Comparison of ENCODE assay signal across 8 cellular contexts in the genomic region with DNA sequence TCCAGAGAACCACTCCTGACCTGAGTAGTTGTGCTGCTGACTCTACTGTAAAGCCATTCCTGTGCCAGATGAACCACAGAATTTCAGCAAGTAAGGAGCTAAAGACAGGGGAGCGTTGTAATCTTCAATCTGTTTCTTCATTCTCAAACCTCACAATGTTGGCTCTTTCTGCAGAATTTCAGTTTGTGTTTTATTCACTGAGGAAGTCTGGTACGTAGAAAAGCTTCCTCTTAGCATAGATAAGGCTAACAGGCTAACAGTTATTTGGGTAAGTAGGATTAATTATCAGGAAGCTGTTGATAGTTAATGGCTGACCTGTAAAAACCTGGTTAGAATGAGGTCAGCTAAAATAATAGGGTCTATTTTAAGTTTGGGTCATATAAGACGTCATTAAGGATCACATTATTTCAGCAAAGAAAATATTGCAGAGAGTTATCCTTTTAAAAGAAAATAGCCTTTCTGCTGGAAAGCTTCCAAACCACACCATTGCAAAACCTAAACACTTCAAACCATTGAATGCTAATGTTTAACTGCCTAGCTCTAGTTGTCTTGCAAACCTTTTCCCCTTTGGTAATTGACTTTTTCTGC. TPM values are rescaled to one million over a fixed set of nuclear protein-coding genes. Genes with fewer than 3 reads are reported as not detected.
A peak's percentile ranks its signal among the peaks of the same experiment; 100 is the strongest.
DNase-seq lines count a peak whose midpoint lies in the region; ATAC-seq and TF ChIP-seq lines count a peak whose summit lies in the region.

No MANE protein-coding gene starts in this region.

- H2BK5ac ChIP-seq in trophoblast cell (ENCODE audit: low read depth, low read length, poor library complexity): no peak overlapping the region

- no peak overlapping the region for H2AFZ ChIP-seq in trophoblast cell (ENCODE audit: insufficient read depth, low read length, poor library complexity)

- no peak overlapping the region for H3K9ac ChIP-seq in trophoblast cell (ENCODE audit: low read length)

- ATAC-seq in Right ventricle myocardium inferior: peak; percentile 16
- no peak for ATAC-seq in stimulated activated effector memory CD8-positive, alpha-beta T cell treated with anti-CD3 and anti-CD28 coated beads, Interleukin-12 subunit alpha, Interleukin-12 subunit beta, amount 100 ng/mL, for 72 hours

- H2BK120ac ChIP-seq in trophoblast cell (ENCODE audit: insufficient read depth, low read length, poor library complexity): no peak overlapping the region

- no peak overlapping the region for H3K14ac ChIP-seq in trophoblast cell (ENCODE audit: low read length)

- intact Hi-C loops in Right ventricle myocardium inferior (cut with DNase I) (no loop called here), cardiac septum (cut with DNase I) (no loop called here)

- H4K8ac ChIP-seq in trophoblast cell (ENCODE audit: low read depth, low read length): no peak overlapping the region

- H3K4me3 ChIP-seq in trophoblast cell (ENCODE audit: low read depth, low read length): no peak overlapping the region
- H3K4me3 ChIP-seq in BE2C (ENCODE audit: low read depth, low read length): no peak overlapping the region

- no peaks in the 10 kb centered on the region for H3K79me2 ChIP-seq in trophoblast cell (ENCODE audit: control insufficient read depth, insufficient read depth, low read length, poor library complexity)

- H3K4me2 ChIP-seq in trophoblast cell (ENCODE audit: low read length): no peak overlapping the region

- H4K12ac ChIP-seq in trophoblast cell (ENCODE audit: low read depth, low read length): no peak overlapping the region

- no peak overlapping the region for H3K27ac Mint-ChIP-seq in stimulated activated effector memory CD8-positive, alpha-beta T cell treated with anti-CD3 and anti-CD28 coated beads, Interleukin-12 subunit alpha, Interleukin-12 subunit beta, amount 100 ng/mL, for 72 hours

- no peak for DNase-seq in Right ventricle myocardium inferior (ENCODE audit: missing footprints)
- DNase-seq in cardiac septum (ENCODE audit: low spot score): no peak
- peak; percentile 97 for DNase-seq in M059J (ENCODE audit: low read depth)
- DNase-seq in dedifferentiated amniotic fluid mesenchymal stem cell (ENCODE audit: extremely low spot score): peak; percentile 89
- no peak for DNase-seq in trophoblast cell
- DNase-seq in activated gamma-delta T cell treated with Interleukin-2 at 50 U/mL for 16 hours: no peak
- no peak for DNase-seq in stimulated activated effector memory CD8-positive, alpha-beta T cell treated with anti-CD3 and anti-CD28 coated beads, Interleukin-12 subunit alpha, Interleukin-12 subunit beta, amount 100 ng/mL, for 72 hours (ENCODE audit: low spot score in 2 of 2)
- no peak for DNase-seq in BE2C

- no peak overlapping the region for H3K4me3 Mint-ChIP-seq in stimulated activated effector memory CD8-positive, alpha-beta T cell treated with anti-CD3 and anti-CD28 coated beads, Interleukin-12 subunit alpha, Interleukin-12 subunit beta, amount 100 ng/mL, for 72 hours

- H3K79me1 ChIP-seq in trophoblast cell (ENCODE audit: low read length): peaks cover 4% of the 10 kb centered on the region

- H3K4me1 Mint-ChIP-seq in stimulated activated effector memory CD8-positive, alpha-beta T cell treated with anti-CD3 and anti-CD28 coated beads, Interleukin-12 subunit alpha, Interleukin-12 subunit beta, amount 100 ng/mL, for 72 hours: no peaks in the 10 kb centered on the region

- H3K23ac ChIP-seq in trophoblast cell (ENCODE audit: low read length): no peak overlapping the region

- no peak overlapping the region for H4K91ac ChIP-seq in trophoblast cell (ENCODE audit: low read depth, low read length)

- no peak overlapping the region for H2BK12ac ChIP-seq in trophoblast cell (ENCODE audit: low read length)

- no CpG with 5 or more reads among the region's 3 CpGs for WGBS in trophoblast cell (ENCODE audit: extremely low coverage, insufficient coverage, insufficient read length)

- peaks cover 2% of the 10 kb centered on the region in 2 experiments for H3K4me1 ChIP-seq in trophoblast cell (ENCODE audit: control insufficient read depth in 1 of 2, insufficient read depth in 2 of 2, low read length in 2 of 2)
- peaks cover 15% of the 10 kb centered on the region; the same call in 1 of the 2 replicates for H3K4me1 ChIP-seq in BE2C

- H3K9me3 Mint-ChIP-seq in stimulated activated effector memory CD8-positive, alpha-beta T cell treated with anti-CD3 and anti-CD28 coated beads, Interleukin-12 subunit alpha, Interleukin-12 subunit beta, amount 100 ng/mL, for 72 hours: no peaks in the 10 kb centered on the region

- no peaks in the 10 kb centered on the region for H3K36me3 Mint-ChIP-seq in stimulated activated effector memory CD8-positive, alpha-beta T cell treated with anti-CD3 and anti-CD28 coated beads, Interleukin-12 subunit alpha, Interleukin-12 subunit beta, amount 100 ng/mL, for 72 hours

- H3K27me3 ChIP-seq in trophoblast cell (ENCODE audit: insufficient read depth, low read length) (no peaks in the 10 kb centered on the region), BE2C (no peaks in the 10 kb centered on the region)

- no peak for TF ChIP-seq CTCF in BE2C (IDR thresholded peaks at IDR 0.05; ENCODE audit: low read depth, low read length)

- H3K18ac ChIP-seq in trophoblast cell (ENCODE audit: low read length): no peak overlapping the region

- no peak overlapping the region for H3K4ac ChIP-seq in trophoblast cell (ENCODE audit: low read depth, low read length)

- H3K27ac ChIP-seq in trophoblast cell (ENCODE audit: low read depth, low read length): peak overlapping the region; percentile 19

- H2AK5ac ChIP-seq in trophoblast cell (ENCODE audit: low read length): no peak overlapping the region

- H3K36me3 ChIP-seq in trophoblast cell (ENCODE audit: control insufficient read depth in 1 of 2, insufficient read depth in 2 of 2, low read length in 2 of 2) (no peaks in the 10 kb centered on the region), BE2C (no peaks in the 10 kb centered on the region)

- H3K9me3 ChIP-seq in trophoblast cell (ENCODE audit: insufficient read depth, low read depth, low read length): no peaks in the 10 kb centered on the region
- no peaks in the 10 kb centered on the region for H3K9me3 ChIP-seq in BE2C

RNA-seq across cellular contexts. Expression of a gene that starts 14.1 kb away (rescaled TPM):
- total RNA-seq in Right ventricle myocardium inferior (60.9 TPM), cardiac septum (35.2 TPM)
- 64.6 and 97.6 TPM in 2 replicates for total RNA-seq in M059J (2014; rRNA removed; shearing (Covaris generic))
- polyA plus RNA-seq in trophoblast cell (2013): 152 and 167 TPM in 2 replicates
- polyA plus RNA-seq in BE2C (2012; ENCODE audit: insufficient read depth, insufficient read length, low read depth): 1.4 TPM

Comparison
In these comparisons a context has a peak if more than half of its experiments do, and no peak if none do; other contexts are left out.
1. DNase-seq: peak in M059J (single experiment) and dedifferentiated amniotic fluid mesenchymal stem cell (single experiment); none in Right ventricle myocardium inferior (single experiment), cardiac septum (single experiment), trophoblast cell (0 of 2), activated gamma-delta T cell treated with Interleukin-2 at 50 U/mL for 16 hours (single experiment), stimulated activated effector memory CD8-positive, alpha-beta T cell treated with anti-CD3 and anti-CD28 coated beads, Interleukin-12 subunit alpha, Interleukin-12 subunit beta, amount 100 ng/mL, for 72 hours (0 of 2) and BE2C (single experiment).